1 cellular context compared by ENCODE assay signal in genomic region chr6:10528170-10528981, GRCh38.
A peak's percentile ranks its signal among the peaks of the same experiment; 100 is the strongest.
TF ChIP-seq lines count a peak whose summit lies in the region.

No MANE protein-coding gene starts in this region.

TF ChIP-seq in HepG2, 621 proteins besides CTCF, POLR2A, EP300 and RAD21 (continued from another document):
- TF ChIP-seq NFE2L2 (IDR thresholded peaks at IDR 0.05; ENCODE audit: low read length) (peak; percentile 89), ZBTB34 (CRISPR knock-in tag; IDR thresholded peaks at IDR 0.05) (peak; percentile 61; the same call in 1 of the 2 replicates), NFYC (CRISPR knock-in tag; IDR thresholded peaks at IDR 0.05) (peak; percentile 69), HNF1B (CRISPR knock-in tag; IDR thresholded peaks at IDR 0.05) (0 out of 2 replicates have a peak, but pooled peaks have one; percentile 47), ZNF777 (CRISPR knock-in tag; IDR thresholded peaks at IDR 0.05) (0 out of 2 replicates have a peak, but pooled peaks have one; percentile 21), MXD1 (CRISPR knock-in tag; IDR thresholded peaks at IDR 0.05) (0 out of 2 replicates have a peak, but pooled peaks have one; percentile 47), ZMYM2 (CRISPR knock-in tag; IDR thresholded peaks at IDR 0.05) (peak; percentile 59; the same call in 1 of the 2 replicates), BRCA1 (CRISPR knock-in tag; IDR thresholded peaks at IDR 0.05) (0 out of 2 replicates have a peak, but pooled peaks have one; percentile 14), ZC3H13 (CRISPR knock-in tag; IDR thresholded peaks at IDR 0.05) (no peak), ZNF414 (CRISPR knock-in tag; IDR thresholded peaks at IDR 0.05) (no peak), DNMT1 (CRISPR knock-in tag; IDR thresholded peaks at IDR 0.05) (no peak), RFXANK (CRISPR knock-in tag; IDR thresholded peaks at IDR 0.05) (peak; percentile 39; the same call in 1 of the 2 replicates), SRSF4 (IDR thresholded peaks at IDR 0.05; ENCODE audit: low read depth, low read length, poor library complexity, severe bottlenecking) (no peak), NAIF1 (CRISPR knock-in tag; IDR thresholded peaks at IDR 0.05; ENCODE audit: borderline replicate concordance) (0 out of 2 replicates have a peak, but pooled peaks have one; percentile 15), GMEB2 (CRISPR knock-in tag; IDR thresholded peaks at IDR 0.05; ENCODE audit: low read depth) (no peak), TBX2 (CRISPR knock-in tag; IDR thresholded peaks at IDR 0.05; ENCODE audit: borderline replicate concordance) (peak; percentile 71; the same call in 1 of the 2 replicates), YEATS2 (CRISPR knock-in tag; IDR thresholded peaks at IDR 0.05; ENCODE audit: borderline replicate concordance) (peak; percentile 77; the same call in 1 of the 2 replicates), RFXAP (CRISPR knock-in tag; IDR thresholded peaks at IDR 0.05; ENCODE audit: borderline replicate concordance) (peak; percentile 71; the same call in 1 of the 2 replicates), PHF20 (CRISPR knock-in tag; IDR thresholded peaks at IDR 0.05) (0 out of 2 replicates have a peak, but pooled peaks have one; percentile 28), RFX3 (CRISPR knock-in tag; IDR thresholded peaks at IDR 0.05) (no peak), ISX (CRISPR knock-in tag; conservative IDR thresholded peaks at IDR 0.05) (no peak), IKZF5 (CRISPR knock-in tag; IDR thresholded peaks at IDR 0.05) (peak; percentile 35), SSRP1 (CRISPR knock-in tag; IDR thresholded peaks at IDR 0.05) (no peak), ZNF205 (CRISPR knock-in tag; IDR thresholded peaks at IDR 0.05) (peak; percentile 76; the same call in 1 of the 2 replicates)
TF ChIP-seq in HepG2: peak in this region for 163.
